ENCODE assay signal across 23 cellular contexts in genomic region chr5:173612948-173613347, GRCh38. TPM values are rescaled to one million over a fixed set of nuclear protein-coding genes. Genes with fewer than 3 reads are reported as not detected.
DNase-seq lines count a peak whose midpoint lies in the region; ATAC-seq, FAIRE-seq and TF ChIP-seq lines count a peak whose summit lies in the region.
"Had no signal": no experiment of that assay in that cellular context is flagged by ENCODE, and none has a peak within 500 bp of the region (broad histone marks: within the 10 kb centered on the region; RNA-seq: fewer than 3 reads in every experiment).

No MANE protein-coding gene starts in this region.

- H3K79me2 ChIP-seq in HepG2 (ENCODE audit: insufficient read depth, low read length): peaks cover 72% of the 10 kb centered on the region

- no peak for FAIRE-seq in HepG2 (lab: Jason Lieb, UNC)
- FAIRE-seq: A549, astrocyte had no signal

- H3K4me1 Mint-ChIP-seq in type B pancreatic cell (ENCODE audit: unreplicated experiment): peaks cover 40% of the 10 kb centered on the region

- DNase-seq in HepG2 (ENCODE audit: low spot score) (peak; percentile 38), right lobe of liver (no peak), amniotic epithelial cell (ENCODE audit: low read depth) (peak; percentile 77), fibroblast of villous mesenchyme (ENCODE audit: low read depth) (peak; percentile 70), type B pancreatic cell (ENCODE audit: extremely low spot score, unreplicated experiment) (no peak), ovary (no peak), NCI-H1436 (lab: John Stamatoyannopoulos, UW) (no peak)
- DNase-seq: activated CD4-positive, CD25-positive, alpha-beta regulatory T cell treated with anti-CD3 and anti-CD28 coated beads, Interleukin-2, amount 50 U/mL, for 72 hours; activated CD8-positive, alpha-beta T cell treated with anti-CD3 and anti-CD28 coated beads, Interleukin-2, amount 10 ng/mL, durations not matched to agents 7 days and 5 days; activated naive CD4-positive, alpha-beta T cell; activated T-cell treated with anti-CD3 and anti-CD28 coated beads, Interleukin-2, amount 50 U/mL, for 24 hours; foreskin keratinocyte; KBM-7; NCI-H1105 treated with DMSO at 0.1 percent for 48 hours; NCI-H2107; stimulated activated CD4-positive, alpha-beta T cell treated with anti-CD3 and anti-CD28 coated beads, Interleukin-15, amount 100 ng/mL, for 24 hours had no signal

- H3K27me3 ChIP-seq in HepG2 (ENCODE audit: control insufficient read depth in 1 of 2, insufficient read depth in 2 of 2, low read length in 2 of 2) (no peaks in the 10 kb centered on the region; a peak in 1 of 5 replicates), right lobe of liver (no peaks in the 10 kb centered on the region), ovary (no peaks in the 10 kb centered on the region)
- H3K27me3 ChIP-seq: foreskin keratinocyte, neutrophil, suprapubic skin had no signal

- intact Hi-C loops in HepG2 (cut with micrococcal nuclease; ENCODE audit: unreplicated experiment) (no loop called here), right lobe of liver (cut with DNase I) (loop anchor here in 1 of 2 donors (10.0 kb wide), 1 partner anchor 702 kb away; no protein-coding TSS in a partner anchor), ovary (cut with DNase I) (loop anchor here in 1 of 4 donors (10.0 kb wide), 1 partner anchor 702 kb away; no protein-coding TSS in a partner anchor)

- H3K36me3 Mint-ChIP-seq in type B pancreatic cell: peaks cover 26% of the 10 kb centered on the region

- no peak overlapping the region for H2AFZ ChIP-seq in HepG2 (ENCODE audit: low read length)

- H4K20me1 ChIP-seq in HepG2 (ENCODE audit: insufficient read depth, low read length): peaks cover 32% of the 10 kb centered on the region

- POLR2A ChIA-PET in HepG2 (lab: Yijun Ruan, JAX): interaction anchor here (0.6 kb wide), 1 partner anchor 48 kb away, joined by 4 read pairs; no protein-coding TSS in a partner anchor

- in situ Hi-C loops in HepG2 (cut with HindIII; ENCODE audit: extremely low pct_ligation_motif_present, low pct_unique_long_range_greater_than_20kb): loop anchor here (10.0 kb wide), 1 partner anchor 702 kb away; no protein-coding TSS in a partner anchor

- H3K9me3 Mint-ChIP-seq in type B pancreatic cell: no peaks in the 10 kb centered on the region
- H3K9me3 Mint-ChIP-seq: activated T-cell treated with anti-CD3 and anti-CD28 coated beads, Interleukin-2, amount 50 U/mL, for 24 hours had no signal

- WGBS in HepG2 (ENCODE audit: low lambda C conversion rate): 49% methylated on average over 3 of the region's 3 CpGs
- WGBS in right lobe of liver (ENCODE audit: insufficient coverage, low coverage, low lambda C conversion rate, missing lambda C conversion rate): 29% methylated on average over 3 of the region's 3 CpGs
- WGBS in ovary, 3 donors: 51 to 64% (median 55%) methylated on average over 3 of the region's 3 CpGs

- H3K4me3 ChIP-seq in HepG2 (replicated peaks in 1 of 3; ENCODE audit: insufficient read depth in 1 of 3, low read depth in 2 of 3, low read length in 3 of 3) (peak overlapping the region in 1 of 3 experiments; percentile 92; a peak in 1 of 6 replicates), right lobe of liver (no peak overlapping the region), fibroblast of villous mesenchyme (ENCODE audit: low read depth, low read length) (no peak overlapping the region), ovary (no peak overlapping the region)
- H3K4me3 ChIP-seq: A549, suprapubic skin had no signal

- TF ChIP-seq EP300 in HepG2 (IDR thresholded peaks at IDR 0.05; ENCODE audit: low read depth in 2 of 2, low read length in 2 of 2) (no peak), HepG2 (CRISPR knock-in tag; IDR thresholded peaks at IDR 0.05; ENCODE audit: borderline replicate concordance) (no peak), ovary (IDR thresholded peaks at IDR 0.05) (no peak)

- BruUV-seq in HepG2 (replicated peaks; lab: Mats Ljungman, UMichigan): no TSS peak

- TF ChIP-seq RAD21 in HepG2 (CRISPR knock-in tag; IDR thresholded peaks at IDR 0.05): no peak

- H3K9ac ChIP-seq in HepG2 (ENCODE audit: insufficient read depth, low read depth, low read length): no peak overlapping the region

- ATAC-seq in HepG2 (no peak), right lobe of liver (no peak), GM21576 (IDR thresholded peaks at IDR 0.05; ENCODE audit: unreplicated experiment) (no peak)
- ATAC-seq: A549; activated CD8-positive, alpha-beta T cell treated with anti-CD3 and anti-CD28 coated beads, Interleukin-2, amount 10 ng/mL, durations not matched to agents 7 days and 5 days; foreskin keratinocyte; SK-N-SH treated with all-trans-retinoic acid at 6 μM for 48 hours had no signal

- no peaks in the 10 kb centered on the region for H3K27me3 Mint-ChIP-seq in type B pancreatic cell
- H3K27me3 Mint-ChIP-seq: activated T-cell treated with anti-CD3 and anti-CD28 coated beads, Interleukin-2, amount 50 U/mL, for 24 hours had no signal

- TF ChIP-seq CTCF in HepG2 (CRISPR knock-in tag; IDR thresholded peaks at IDR 0.05) (no peak), right lobe of liver (IDR thresholded peaks at IDR 0.05) (no peak), fibroblast of villous mesenchyme (IDR thresholded peaks at IDR 0.05; ENCODE audit: insufficient read depth, low read depth, low read length) (no peak), type B pancreatic cell (conservative IDR thresholded peaks at IDR 0.05) (no peak), ovary (IDR thresholded peaks at IDR 0.05) (no peak)

- H3K4me2 ChIP-seq in HepG2 (ENCODE audit: low read depth, low read length): peak overlapping the region; percentile 87
- H3K4me2 ChIP-seq: A549 had no signal

- H3K27ac ChIP-seq in HepG2 (ENCODE audit: extremely low read length, insufficient read depth, low read length) (peak overlapping the region; percentile 30), right lobe of liver (no peak overlapping the region), ovary (no peak overlapping the region)
- H3K27ac ChIP-seq: A549, C4-2B, foreskin keratinocyte, neutrophil, suprapubic skin had no signal

- CTCF ChIA-PET in HepG2 (lab: Yijun Ruan, JAX; ENCODE audit: low intra/inter-chr PET ratio, low total read pairs): no interaction called here

- H3K4me3 Mint-ChIP-seq in type B pancreatic cell: peak overlapping the region; percentile 98
- H3K4me3 Mint-ChIP-seq: activated CD8-positive, alpha-beta T cell treated with anti-CD3 and anti-CD28 coated beads, Interleukin-2, amount 10 ng/mL, durations not matched to agents 7 days and 5 days; activated T-cell treated with anti-CD3 and anti-CD28 coated beads, Interleukin-2, amount 50 U/mL, for 24 hours had no signal

- H3K27ac Mint-ChIP-seq in type B pancreatic cell: no peak overlapping the region
- H3K27ac Mint-ChIP-seq: activated CD8-positive, alpha-beta T cell treated with anti-CD3 and anti-CD28 coated beads, Interleukin-2, amount 10 ng/mL, durations not matched to agents 7 days and 5 days had no signal

- H3K36me3 ChIP-seq in HepG2 (replicated peaks in 1 of 2; ENCODE audit: control insufficient read depth in 1 of 2, insufficient read depth in 2 of 2, low read length in 2 of 2): peaks cover 30 to 51% of the 10 kb centered on the region in 2 experiments
- H3K36me3 ChIP-seq in right lobe of liver: peaks cover 0 to 31% (median 9%) of the 10 kb centered on the region in 4 donors
- no peaks in the 10 kb centered on the region for H3K36me3 ChIP-seq in ovary

- H3K9me3 ChIP-seq in HepG2 (ENCODE audit: low read length): no peaks in the 10 kb centered on the region
- H3K9me3 ChIP-seq in right lobe of liver: no peaks in the 10 kb centered on the region
- no peaks in the 10 kb centered on the region for H3K9me3 ChIP-seq in ovary
- H3K9me3 ChIP-seq: A549, neutrophil, suprapubic skin had no signal

- peaks cover 46% of the 10 kb centered on the region for H3K4me1 ChIP-seq in HepG2 (ENCODE audit: insufficient read depth, low read length)
- H3K4me1 ChIP-seq in right lobe of liver: peaks cover 0 to 24% (median 12%) of the 10 kb centered on the region in 4 donors
- peaks cover 9% of the 10 kb centered on the region for H3K4me1 ChIP-seq in ovary (ENCODE audit: insufficient read depth)

- TF ChIP-seq POLR2A in HepG2 (IDR thresholded peaks at IDR 0.05; ENCODE audit: insufficient read depth in 1 of 2, low read depth in 2 of 2, low read length in 2 of 2): no peak
- TF ChIP-seq POLR2A in right lobe of liver (IDR thresholded peaks at IDR 0.05): no peak
- no peak for TF ChIP-seq POLR2A in ovary (IDR thresholded peaks at IDR 0.05)

TF ChIP-seq in HepG2, 621 proteins besides CTCF, POLR2A, EP300 and RAD21 (continues in another document):
- TF ChIP-seq CEBPG (CRISPR knock-in tag; IDR thresholded peaks at IDR 0.05): peak; percentile 83
- TF ChIP-seq ZFP36L1 (CRISPR knock-in tag; IDR thresholded peaks at IDR 0.05): no peak
- TF ChIP-seq RXRB (CRISPR knock-in tag; IDR thresholded peaks at IDR 0.05; ENCODE audit: borderline replicate concordance): no peak

RNA-seq across cellular contexts. Expression of gene BOD1, which starts 3.5 kb away (rescaled TPM):
- total RNA-seq in HepG2 (2016; rRNA removed; fragmentation: Illumina TruSeq; extraction: Trizol): 103 and 107 TPM in 2 replicates
- 294 and 338 TPM in 2 replicates for total RNA-seq in HepG2 (2016; cell fraction: cytosol; rRNA removed; fragmentation: Illumina TruSeq; extraction: Trizol; ENCODE audit: low read depth)
- total RNA-seq in HepG2 (2016; cell fraction: insoluble cytoplasmic fraction; rRNA removed; fragmentation: Illumina TruSeq; extraction: Trizol): 97.4 and 104 TPM in 2 replicates
- total RNA-seq in HepG2 (2016; cell fraction: membrane; rRNA removed; fragmentation: Illumina TruSeq; extraction: Trizol): 322 and 357 TPM in 2 replicates
- total RNA-seq in HepG2 (2016; cell fraction: nucleus; rRNA removed; fragmentation: Illumina TruSeq; extraction: Trizol): 52.9 and 56.3 TPM in 2 replicates
- polyA plus RNA-seq in HepG2 (2011; rRNA removed): 68.6 and 81.5 TPM in 2 replicates
- polyA plus RNA-seq in HepG2 (2011; cell fraction: cytosol; rRNA removed): 64.4 and 81.3 TPM in 2 replicates
- polyA plus RNA-seq in HepG2 (2011; cell fraction: nucleus; rRNA removed): 46.1 and 59.4 TPM in 2 replicates
- polyA plus RNA-seq in HepG2 (2012): 97.1 and 100 TPM in 2 replicates
- 345 and 348 TPM in 2 replicates for polyA plus RNA-seq in HepG2 (2016; cell fraction: cytosol; fragmentation: Illumina TruSeq; extraction: Trizol; ENCODE audit: low read depth)
- polyA plus RNA-seq in HepG2 (2016; cell fraction: insoluble cytoplasmic fraction; fragmentation: Illumina TruSeq; extraction: Trizol; ENCODE audit: low read depth): 95.3 and 104 TPM in 2 replicates
- 290 and 313 TPM in 2 replicates for polyA plus RNA-seq in HepG2 (2016; cell fraction: membrane; fragmentation: Illumina TruSeq; extraction: Trizol; ENCODE audit: low read depth)
- polyA plus RNA-seq in HepG2 (2016; cell fraction: nucleus; fragmentation: Illumina TruSeq; extraction: Trizol; ENCODE audit: insufficient read depth, low read depth): 82.4 and 85.5 TPM in 2 replicates
- 36.5 and 45.8 TPM in 2 replicates for polyA minus RNA-seq in HepG2 (2011; rRNA and poly(A)+ RNA removed; ENCODE audit: low replicate concordance)
- 34.5 and 35.2 TPM in 2 replicates for polyA minus RNA-seq in HepG2 (2011; cell fraction: cytosol; rRNA and poly(A)+ RNA removed)
- polyA minus RNA-seq in HepG2 (2011; cell fraction: nucleus; rRNA and poly(A)+ RNA removed): 47.1 and 52.1 TPM in 2 replicates
- total RNA-seq in right lobe of liver: 10 to 100 TPM; 15.3 to 24.3 (median 19.2) TPM
- 66.0 and 74.3 TPM in 2 replicates for total RNA-seq in fibroblast of villous mesenchyme
- 63.2 and 98.7 TPM in 2 replicates for total RNA-seq in type B pancreatic cell (ENCODE audit: low replicate concordance)
- total RNA-seq in ovary: 10 to 100 TPM; 45.8 to 63.0 (median 60.4) TPM
- 10 to 100 TPM; 63.0 to 76.1 TPM for polyA plus RNA-seq in ovary

Comparison
In these comparisons a context has a peak if more than half of its experiments do, and no peak if none do; other contexts are left out.
1. DNase-seq: peak in HepG2 (single experiment), amniotic epithelial cell (single experiment) and fibroblast of villous mesenchyme (single experiment); none in right lobe of liver (0 of 3), type B pancreatic cell (single experiment), ovary (0 of 5) and NCI-H1436 (single experiment).